21 cellular contexts compared by ENCODE assay signal in genomic region chr4:41815478-41815877, GRCh38.
DNase-seq lines count a peak whose midpoint lies in the region; ATAC-seq, FAIRE-seq and TF ChIP-seq lines count a peak whose summit lies in the region.
"Had no signal": no experiment of that assay in that cellular context is flagged by ENCODE, and none has a peak within 500 bp of the region (broad histone marks: within the 10 kb centered on the region; RNA-seq: fewer than 3 reads in every experiment).

No MANE protein-coding gene starts in this region.

- TF ChIP-seq EP300 in HepG2 (IDR thresholded peaks at IDR 0.05; ENCODE audit: low read depth in 2 of 2, low read length in 2 of 2) (no peak), HepG2 (CRISPR knock-in tag; IDR thresholded peaks at IDR 0.05; ENCODE audit: borderline replicate concordance) (no peak)

- no peaks in the 10 kb centered on the region for H4K20me1 ChIP-seq in HepG2 (ENCODE audit: insufficient read depth, low read length)
- no peaks in the 10 kb centered on the region for H4K20me1 ChIP-seq in mammary epithelial cell (ENCODE audit: insufficient read depth, low read length)

- CTCF ChIA-PET in HepG2 (lab: Yijun Ruan, JAX; ENCODE audit: low intra/inter-chr PET ratio, low total read pairs), result no interaction called here
- CTCF ChIA-PET in mammary epithelial cell (lab: Charles Lee; ENCODE audit: low non-redundant PET), result no interaction called here

- ATAC-seq in HepG2 (no peak), right lobe of liver (no peak), SK-N-SH treated with all-trans-retinoic acid at 6 μM for 48 hours (no peak), GM19328 (IDR thresholded peaks at IDR 0.05; ENCODE audit: unreplicated experiment) (no peak)
- ATAC-seq: A549, GM12878 had no signal

- H3K4me2 ChIP-seq in HepG2 (ENCODE audit: low read depth, low read length), result no peak overlapping the region
- no peak overlapping the region for H3K4me2 ChIP-seq in mammary epithelial cell (ENCODE audit: insufficient read depth, low read depth, low read length)

- no peaks in the 10 kb centered on the region for H3K4me1 ChIP-seq in HepG2 (ENCODE audit: insufficient read depth, low read length)
- H3K4me1 ChIP-seq in right lobe of liver, result no peaks in the 10 kb centered on the region
- no peaks in the 10 kb centered on the region for H3K4me1 ChIP-seq in mammary epithelial cell (ENCODE audit: insufficient read depth, low read length)
- H3K4me1 ChIP-seq: A549, Caco-2 had no signal

- H3K27me3 ChIP-seq in HepG2 (ENCODE audit: control insufficient read depth in 1 of 2, insufficient read depth in 2 of 2, low read length in 2 of 2) (no peaks in the 10 kb centered on the region; a peak in 1 of 5 replicates), right lobe of liver (no peaks in the 10 kb centered on the region), mammary epithelial cell (ENCODE audit: insufficient read depth, low read length) (peaks cover 7% of the 10 kb centered on the region)

- H3K9me3 ChIP-seq in HepG2 (ENCODE audit: low read length) (no peaks in the 10 kb centered on the region), right lobe of liver (no peaks in the 10 kb centered on the region), mammary epithelial cell (replicated peaks; ENCODE audit: insufficient read depth, low read length) (no peaks in the 10 kb centered on the region)
- H3K9me3 ChIP-seq: A549, Caco-2 had no signal

- 0% methylated on average over 4 of the region's 4 CpGs for WGBS in HepG2 (ENCODE audit: low lambda C conversion rate)
- 39% methylated on average over 3 of the region's 4 CpGs for WGBS in right lobe of liver (ENCODE audit: insufficient coverage, low coverage, low lambda C conversion rate, missing lambda C conversion rate)
- WGBS in mammary epithelial cell (ENCODE audit: low coverage, missing lambda C conversion rate), result 3% methylated on average over 4 of the region's 4 CpGs

- POLR2A ChIA-PET in HepG2 (lab: Yijun Ruan, JAX), result no interaction called here

- BruUV-seq in HepG2 (replicated peaks; lab: Mats Ljungman, UMichigan), result no TSS peak
- no TSS peak for BruUV-seq in mammary epithelial cell (replicated peaks; lab: Mats Ljungman, UMichigan)

- no peak for TF ChIP-seq POLR2A in HepG2 (IDR thresholded peaks at IDR 0.05; ENCODE audit: insufficient read depth in 1 of 2, low read depth in 2 of 2, low read length in 2 of 2)
- TF ChIP-seq POLR2A in right lobe of liver (IDR thresholded peaks at IDR 0.05), result no peak

- H3K36me3 ChIP-seq in HepG2 (replicated peaks in 1 of 2; ENCODE audit: control insufficient read depth in 1 of 2, insufficient read depth in 2 of 2, low read length in 2 of 2) (no peaks in the 10 kb centered on the region), right lobe of liver (no peaks in the 10 kb centered on the region), mammary epithelial cell (ENCODE audit: insufficient read depth, low read length) (no peaks in the 10 kb centered on the region)

- dilution Hi-C loops in mammary epithelial cell (cut with HindIII; ENCODE audit: low sequenced_read_pairs), result loop anchor here (5.0 kb wide), 1 partner anchor 72 kb away; no protein-coding TSS in a partner anchor

- DNase-seq in DMS53 (lab: John Stamatoyannopoulos, UW), result peak; percentile 29
- no peak for DNase-seq in DMS53 treated with DMSO at 0.1 percent for 48 hours (lab: John Stamatoyannopoulos, UW; ENCODE audit: unreplicated experiment)
- DNase-seq in HepG2 (ENCODE audit: low spot score), result no peak
- no peak for DNase-seq in right lobe of liver
- peak; percentile 16 for DNase-seq in mammary epithelial cell
- peak; percentile 7 for DNase-seq in putamen (ENCODE audit: low spot score)
- DNase-seq: AML-193; Caco-2; CD4-positive, alpha-beta T cell; DMS79 treated with DMSO at 0.1 percent for 48 hours; GF-D8; GM23248; HCEC 1CT had no signal

- no peak for TF ChIP-seq RAD21 in HepG2 (CRISPR knock-in tag; IDR thresholded peaks at IDR 0.05)

- TF ChIP-seq CTCF in HepG2 (CRISPR knock-in tag; IDR thresholded peaks at IDR 0.05) (no peak), right lobe of liver (IDR thresholded peaks at IDR 0.05) (no peak), mammary epithelial cell (conservative IDR thresholded peaks at IDR 0.05 in 1 of 2, IDR thresholded peaks at IDR 0.05 in 1 of 2; ENCODE audit: extremely low read depth in 1 of 2, insufficient read depth in 1 of 2, low read depth in 1 of 2, low read length in 2 of 2) (no peak)

- FAIRE-seq in HepG2 (lab: Jason Lieb, UNC), result no peak
- FAIRE-seq: A549, GM12878, GM19239, H54 had no signal

- no peaks in the 10 kb centered on the region for H3K79me2 ChIP-seq in HepG2 (ENCODE audit: insufficient read depth, low read length)
- no peaks in the 10 kb centered on the region for H3K79me2 ChIP-seq in mammary epithelial cell (ENCODE audit: insufficient read depth, low read length)

- in situ Hi-C loops in HepG2 (cut with HindIII; ENCODE audit: extremely low pct_ligation_motif_present, low pct_unique_long_range_greater_than_20kb) (no loop called here), mammary epithelial cell (cut with MboI; ENCODE audit: low sequenced_read_pairs in 2 of 2) (no loop called here)

- intact Hi-C loops in HepG2 (cut with micrococcal nuclease; ENCODE audit: unreplicated experiment) (no loop called here), right lobe of liver (cut with DNase I) (no loop called here), mammary epithelial cell (cut with micrococcal nuclease) (loop anchor here (2.0 kb wide), 1 partner anchor 123 kb away; no protein-coding TSS in a partner anchor)

- no peak overlapping the region for H3K27ac ChIP-seq in HepG2 (ENCODE audit: extremely low read length, insufficient read depth, low read length)
- no peak overlapping the region for H3K27ac ChIP-seq in right lobe of liver
- H3K27ac ChIP-seq in mammary epithelial cell (ENCODE audit: insufficient read depth, low read depth, low read length), result no peak overlapping the region
- H3K27ac ChIP-seq: 22Rv1, A549, C4-2B, GM23248 had no signal

- H2AFZ ChIP-seq in HepG2 (ENCODE audit: low read length) (no peak overlapping the region), mammary epithelial cell (ENCODE audit: low read depth, low read length) (no peak overlapping the region)
- H2AFZ ChIP-seq: GM23248 had no signal

- H3K9ac ChIP-seq in HepG2 (ENCODE audit: insufficient read depth, low read depth, low read length) (no peak overlapping the region), mammary epithelial cell (ENCODE audit: insufficient read depth, low read length) (no peak overlapping the region)
- H3K9ac ChIP-seq: GM23248 had no signal

- H3K4me3 ChIP-seq in HepG2 (replicated peaks in 1 of 3; ENCODE audit: insufficient read depth in 1 of 3, low read depth in 2 of 3, low read length in 3 of 3), result no peak overlapping the region
- H3K4me3 ChIP-seq in right lobe of liver, result no peak overlapping the region
- no peak overlapping the region for H3K4me3 ChIP-seq in mammary epithelial cell (replicated peaks in 1 of 3; ENCODE audit: insufficient read depth in 1 of 3, low read depth in 2 of 3, low read length in 3 of 3)
- H3K4me3 ChIP-seq: A549, GM12878, GM23248 had no signal

TF ChIP-seq in HepG2, 621 proteins besides CTCF, POLR2A, EP300 and RAD21:
- TF ChIP-seq RFX1 (IDR thresholded peaks at IDR 0.05) (peak; percentile 50; the same call in 1 of the 2 replicates), RARG (CRISPR knock-in tag; IDR thresholded peaks at IDR 0.05; ENCODE audit: low read depth) (no peak)

TF ChIP-seq in SK-N-SH treated with all-trans-retinoic acid at 6 μM for 48 hours, 23 proteins besides CTCF, POLR2A, EP300 and RAD21 (continues in another document):
- no peak for TF ChIP-seq TSHZ2 (CRISPR knock-in tag; IDR thresholded peaks at IDR 0.05)
- TF ChIP-seq PATZ1 (CRISPR knock-in tag; IDR thresholded peaks at IDR 0.05; ENCODE audit: borderline replicate concordance), result no peak
- no peak for TF ChIP-seq ZNF70 (CRISPR knock-in tag; IDR thresholded peaks at IDR 0.05)
- TF ChIP-seq ZNF565 (CRISPR knock-in tag; conservative IDR thresholded peaks at IDR 0.05; ENCODE audit: low read depth), result no peak
- no peak for TF ChIP-seq ESRRG (CRISPR knock-in tag; IDR thresholded peaks at IDR 0.05)
- no peak for TF ChIP-seq CSDC2 (CRISPR knock-in tag; IDR thresholded peaks at IDR 0.05)
- no peak for TF ChIP-seq OSR1 (CRISPR knock-in tag; IDR thresholded peaks at IDR 0.05)
- no peak for TF ChIP-seq ISL1 (CRISPR knock-in tag; IDR thresholded peaks at IDR 0.05)
- no peak for TF ChIP-seq ZNF8 (CRISPR knock-in tag; IDR thresholded peaks at IDR 0.05)

Comparison
In these comparisons a context has a peak if more than half of its experiments do, and no peak if none do; other contexts are left out.
1. DNase-seq: peak in DMS53 (single experiment), mammary epithelial cell (single experiment) and putamen (single experiment); none in DMS53 treated with DMSO at 0.1 percent for 48 hours (single experiment), HepG2 (single experiment) and right lobe of liver (0 of 3).